ENCODE assay signal across 8 cellular contexts in the genomic region with DNA sequence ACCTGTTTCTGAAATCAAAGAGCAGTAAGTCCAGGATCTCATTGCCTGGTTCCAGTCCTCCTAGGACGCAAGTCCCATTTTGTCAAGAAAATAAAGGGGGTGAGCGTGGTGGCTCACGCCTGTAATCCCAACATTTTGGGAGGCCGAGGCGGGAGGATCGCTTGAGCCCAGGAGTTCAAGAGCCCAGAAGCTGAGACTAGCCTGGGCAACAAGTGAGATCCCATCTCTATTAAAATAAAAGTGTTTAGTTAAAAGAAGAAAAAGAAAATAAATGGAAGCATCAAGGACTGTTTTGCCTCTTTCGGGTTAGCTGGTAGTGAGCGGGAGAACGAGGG. TPM values are rescaled to one million over a fixed set of nuclear protein-coding genes. Genes with fewer than 3 reads are reported as not detected.
DNase-seq lines count a peak whose midpoint lies in the region; ATAC-seq, FAIRE-seq and TF ChIP-seq lines count a peak whose summit lies in the region.

No MANE protein-coding gene starts in this region.

- H3K36me3 ChIP-seq in IMR-90 (ENCODE audit: control insufficient read depth, insufficient read depth, low read length), result peaks cover 3% of the 10 kb centered on the region; the same call in 1 of the 2 replicates

- H3K18ac ChIP-seq in IMR-90 (ENCODE audit: low read depth, low read length), result no peak overlapping the region

- no peak overlapping the region for H2BK15ac ChIP-seq in IMR-90 (ENCODE audit: low read depth, low read length)

- peak; percentile 21 for ATAC-seq in IMR-90 (ENCODE audit: low read depth)
- ATAC-seq in natural killer cell treated with Interleukin-12 subunit alpha and Interleukin-12 subunit beta and Interleukin-15 and Interleukin-18, amount 100 ng/mL, for 72 hours, result no peak

- H3K36me3 Mint-ChIP-seq in natural killer cell treated with Interleukin-12 subunit alpha and Interleukin-12 subunit beta and Interleukin-15 and Interleukin-18, amount 100 ng/mL, for 72 hours, result no peaks in the 10 kb centered on the region

- peaks cover 6% of the 10 kb centered on the region for H3K9me3 ChIP-seq in IMR-90 (ENCODE audit: control insufficient read depth, insufficient read depth, low read length)

- peaks cover 0 to 11% of the 10 kb centered on the region in 2 experiments; a peak in 1 of 4 replicates for H3K79me1 ChIP-seq in IMR-90 (ENCODE audit: low read depth in 1 of 2, low read length in 2 of 2)

- H3K9me3 Mint-ChIP-seq in natural killer cell treated with Interleukin-12 subunit alpha and Interleukin-12 subunit beta and Interleukin-15 and Interleukin-18, amount 100 ng/mL, for 72 hours, result peaks cover 7% of the 10 kb centered on the region

- in situ Hi-C loops in IMR-90 (cut with MboI; ENCODE audit: low sequenced_read_pairs), result no loop called here

- TF ChIP-seq RAD21 in IMR-90 (IDR thresholded peaks at IDR 0.05; ENCODE audit: low read length), result no peak

- H4K20me1 ChIP-seq in IMR-90 (ENCODE audit: insufficient read depth, low read length), result no peaks in the 10 kb centered on the region

- peak overlapping the region; percentile 82; the same call in 1 of the 2 replicates for H3K23ac ChIP-seq in IMR-90 (ENCODE audit: low read depth, low read length)

- H3K27ac Mint-ChIP-seq in natural killer cell treated with Interleukin-12 subunit alpha and Interleukin-12 subunit beta and Interleukin-15 and Interleukin-18, amount 100 ng/mL, for 72 hours, result peak overlapping the region; percentile 81 to 89

- peaks cover 0 to 15% of the 10 kb centered on the region in 2 donors for H3K4me1 Mint-ChIP-seq in natural killer cell treated with Interleukin-12 subunit alpha and Interleukin-12 subunit beta and Interleukin-15 and Interleukin-18, amount 100 ng/mL, for 72 hours (ENCODE audit: low read depth in 2 of 2)

- no peak overlapping the region for H2AK5ac ChIP-seq in IMR-90 (ENCODE audit: low read depth, low read length)

- no TSS peak for BruUV-seq in IMR-90 (replicated peaks; lab: Mats Ljungman, UMichigan)

- no peaks in the 10 kb centered on the region for H3K4me1 ChIP-seq in IMR-90 (ENCODE audit: control insufficient read depth, insufficient read depth, low read length)

- peak overlapping the region; percentile 61 for H3K9ac ChIP-seq in IMR-90 (ENCODE audit: low read depth, low read length)

- CTCF ChIA-PET in IMR-90 (lab: Yijun Ruan, JAX), result no interaction called here

- no peaks in the 10 kb centered on the region for H3K27me3 Mint-ChIP-seq in natural killer cell treated with Interleukin-12 subunit alpha and Interleukin-12 subunit beta and Interleukin-15 and Interleukin-18, amount 100 ng/mL, for 72 hours

- peak overlapping the region; percentile 70; the same call in 1 of the 2 replicates for H4K5ac ChIP-seq in IMR-90 (ENCODE audit: low read depth, low read length)

- no CpG with 5 or more reads among the region's 9 CpGs for WGBS in IMR-90 (ENCODE audit: extremely low coverage in 2 of 2, insufficient read length in 1 of 2), 2 experiments

- POLR2A ChIA-PET in IMR-90 (lab: Charles Lee; ENCODE audit: unreplicated experiment), result no interaction called here

- H4K91ac ChIP-seq in IMR-90 (ENCODE audit: insufficient read depth, low read depth, low read length), result no peak overlapping the region

- DNase-seq in AG10803 (ENCODE audit: low read depth), result no peak
- no peak for DNase-seq in IMR-90
- no peak for DNase-seq in cardiac fibroblast (ENCODE audit: low read depth in 2 of 2)
- no peak for DNase-seq in natural killer cell treated with Interleukin-12 subunit alpha and Interleukin-12 subunit beta and Interleukin-15 and Interleukin-18, amount 100 ng/mL, for 72 hours (ENCODE audit: low spot score)
- no peak for DNase-seq in NCI-H187 (lab: John Stamatoyannopoulos, UW)
- no peak for DNase-seq in D721Med (ENCODE audit: insufficient read length, low spot score)
- DNase-seq in effector CD4-positive, alpha-beta T cell, result no peak
- no peak for DNase-seq in COLO668 (lab: John Stamatoyannopoulos, UW; ENCODE audit: unreplicated experiment)

- H2BK20ac ChIP-seq in IMR-90 (ENCODE audit: low read depth, low read length), result no peak overlapping the region

- no peaks in the 10 kb centered on the region for H3K27me3 ChIP-seq in IMR-90 (ENCODE audit: control insufficient read depth, insufficient read depth, low read length)

- H3K4ac ChIP-seq in IMR-90 (ENCODE audit: low read depth, low read length), result peak overlapping the region; percentile 59; the same call in 1 of the 2 replicates

- H2AK9ac ChIP-seq in IMR-90 (replicated peaks; ENCODE audit: low read depth, low read length, poor library complexity), result no peak overlapping the region

- H2BK120ac ChIP-seq in IMR-90 (ENCODE audit: low read depth, low read length), result no peak overlapping the region

- peak overlapping the region; percentile 88 for H3K4me3 Mint-ChIP-seq in natural killer cell treated with Interleukin-12 subunit alpha and Interleukin-12 subunit beta and Interleukin-15 and Interleukin-18, amount 100 ng/mL, for 72 hours

- H4K8ac ChIP-seq in IMR-90 (ENCODE audit: low read depth in 2 of 2, low read length in 2 of 2), result peak overlapping the region; percentile 48 to 72; a peak in 3 of 4 replicates

- no peak for FAIRE-seq in D721Med (lab: Jason Lieb, UNC)

- dilution Hi-C loops in IMR-90 (cut with HindIII; ENCODE audit: low sequenced_read_pairs, unreplicated experiment), result no loop called here

- intact Hi-C loops in IMR-90 (cut with micrococcal nuclease), result no loop called here

- H3K4me3 ChIP-seq in AG10803 (ENCODE audit: low read length), result peak overlapping the region; percentile 89
- peak overlapping the region; percentile 78 for H3K4me3 ChIP-seq in IMR-90 (ENCODE audit: insufficient read depth, low read depth, low read length)
- H3K4me3 ChIP-seq in cardiac fibroblast (replicated peaks in 1 of 2; ENCODE audit: low read depth in 2 of 2, low read length in 2 of 2), result peak overlapping the region; percentile 88 to 96

- TF ChIP-seq POLR2A in IMR-90 (IDR thresholded peaks at IDR 0.05; ENCODE audit: low read depth, low read length), result no peak

- H2BK5ac ChIP-seq in IMR-90 (ENCODE audit: low read depth, low read length, poor library complexity, severe bottlenecking), result no peak overlapping the region

- no peak overlapping the region for H3K56ac ChIP-seq in IMR-90 (ENCODE audit: extremely low read depth, insufficient read depth, low read length)

- no peak overlapping the region for H3K27ac ChIP-seq in IMR-90 (ENCODE audit: insufficient read depth, low read length)

- H3K4me2 ChIP-seq in IMR-90 (ENCODE audit: low read depth, low read length), result peak overlapping the region; percentile 95

- H2AFZ ChIP-seq in IMR-90 (replicated peaks; ENCODE audit: low read length, poor library complexity), result peak overlapping the region; percentile 100

- peaks cover 7% of the 10 kb centered on the region; the same call in 1 of the 2 replicates for H3K9me1 ChIP-seq in IMR-90 (ENCODE audit: insufficient read depth, low read length)

- H3K14ac ChIP-seq in IMR-90 (replicated peaks; ENCODE audit: low read depth, low read length), result no peak overlapping the region

- TF ChIP-seq CTCF in AG10803 (conservative IDR thresholded peaks at IDR 0.05; ENCODE audit: low read length) (no peak), IMR-90 (conservative IDR thresholded peaks at IDR 0.05; ENCODE audit: low read depth, low read length) (no peak), cardiac fibroblast (IDR thresholded peaks at IDR 0.05; ENCODE audit: low read depth, low read length) (no peak), D721Med (IDR thresholded peaks at IDR 0.05; ENCODE audit: insufficient read depth, missing control alignments) (no peak)

TF ChIP-seq in IMR-90, 13 proteins besides CTCF, POLR2A, EP300 and RAD21 (continues in another document):
- TF ChIP-seq CHD1 (IDR thresholded peaks at IDR 0.05; ENCODE audit: low read depth, low read length) (no peak), SMC3 (IDR thresholded peaks at IDR 0.05; ENCODE audit: low read depth, low read length) (no peak), BHLHE40 (IDR thresholded peaks at IDR 0.05; ENCODE audit: low read depth, low read length) (no peak), MXI1 (IDR thresholded peaks at IDR 0.05; ENCODE audit: borderline replicate concordance, low read depth, low read length) (no peak), MAZ (IDR thresholded peaks at IDR 0.05; ENCODE audit: borderline replicate concordance, low read depth, low read length) (no peak), RCOR1 (IDR thresholded peaks at IDR 0.05; ENCODE audit: insufficient replicate concordance, low read length) (no peak)

RNA-seq across cellular contexts. Expression of a gene that starts 0.3 kb away (rescaled TPM):
- total RNA-seq in IMR-90 (2012; rRNA removed), result 3.1 and 3.4 TPM in 2 replicates
- polyA plus RNA-seq in IMR-90 (2012; rRNA removed), result 6.2 and 6.4 TPM in 2 replicates
- 3.7 and 4.9 TPM in 2 replicates for polyA plus RNA-seq in IMR-90 (2012; cell fraction: cytosol; rRNA removed)
- polyA plus RNA-seq in IMR-90 (2012; cell fraction: nucleus; rRNA removed; ENCODE audit: low replicate concordance), result 29.0 and 61.8 TPM in 2 replicates
- 10 to 100 TPM; 29.2 to 55.0 TPM for total RNA-seq in natural killer cell treated with Interleukin-12 subunit alpha and Interleukin-12 subunit beta and Interleukin-15 and Interleukin-18, amount 100 ng/mL, for 72 hours

RNA-seq across cellular contexts. Expression of a gene that starts 16.6 kb away (rescaled TPM):
- total RNA-seq in IMR-90 (2012; rRNA removed), result 19.0 and 20.6 TPM in 2 replicates
- polyA plus RNA-seq in IMR-90 (2012; rRNA removed), result 41.5 and 53.9 TPM in 2 replicates
- 95.1 and 95.9 TPM in 2 replicates for polyA plus RNA-seq in IMR-90 (2012; cell fraction: cytosol; rRNA removed)
- 33.8 and 61.0 TPM in 2 replicates for polyA plus RNA-seq in IMR-90 (2012; cell fraction: nucleus; rRNA removed; ENCODE audit: low replicate concordance)
- 100 to 1,000 TPM; 109 to 110 TPM for total RNA-seq in natural killer cell treated with Interleukin-12 subunit alpha and Interleukin-12 subunit beta and Interleukin-15 and Interleukin-18, amount 100 ng/mL, for 72 hours

RNA-seq across cellular contexts. Expression of a gene that starts 26.2 kb away (rescaled TPM):
- not detected in 2 replicates for total RNA-seq in IMR-90 (2012; rRNA removed)
- polyA plus RNA-seq in IMR-90 (2012; rRNA removed), result not detected in 2 replicates
- polyA plus RNA-seq in IMR-90 (2012; cell fraction: cytosol; rRNA removed), result not detected in 2 replicates
- not detected in 2 replicates for polyA plus RNA-seq in IMR-90 (2012; cell fraction: nucleus; rRNA removed; ENCODE audit: low replicate concordance)
- not detected for total RNA-seq in natural killer cell treated with Interleukin-12 subunit alpha and Interleukin-12 subunit beta and Interleukin-15 and Interleukin-18, amount 100 ng/mL, for 72 hours

RNA-seq across cellular contexts. Expression of a gene that starts 29.4 kb away (rescaled TPM):
- 0.28 TPM in 1 of 2 replicates, not detected in the other for total RNA-seq in IMR-90 (2012; rRNA removed)
- polyA plus RNA-seq in IMR-90 (2012; rRNA removed), result 1.2 and 1.4 TPM in 2 replicates
- polyA plus RNA-seq in IMR-90 (2012; cell fraction: cytosol; rRNA removed), result 1.2 and 1.8 TPM in 2 replicates
- polyA plus RNA-seq in IMR-90 (2012; cell fraction: nucleus; rRNA removed; ENCODE audit: low replicate concordance), result 0.64 and 1.3 TPM in 2 replicates
- 1 to 10 TPM in 1 of 2 donors, under 1 TPM in 1; 0.39 to 1.2 TPM for total RNA-seq in natural killer cell treated with Interleukin-12 subunit alpha and Interleukin-12 subunit beta and Interleukin-15 and Interleukin-18, amount 100 ng/mL, for 72 hours

RNA-seq across cellular contexts. Expression of a gene that starts 35.9 kb away (rescaled TPM):
- 913 and 983 TPM in 2 replicates for total RNA-seq in IMR-90 (2012; rRNA removed)
- polyA plus RNA-seq in IMR-90 (2012; rRNA removed), result 824 and 914 TPM in 2 replicates
- polyA plus RNA-seq in IMR-90 (2012; cell fraction: cytosol; rRNA removed), result 756 and 891 TPM in 2 replicates
- 189 and 249 TPM in 2 replicates for polyA plus RNA-seq in IMR-90 (2012; cell fraction: nucleus; rRNA removed; ENCODE audit: low replicate concordance)
- total RNA-seq in natural killer cell treated with Interleukin-12 subunit alpha and Interleukin-12 subunit beta and Interleukin-15 and Interleukin-18, amount 100 ng/mL, for 72 hours, result 100 to 1,000 TPM; 363 to 400 TPM
